8 cellular contexts compared by ENCODE assay signal in the genomic region with DNA sequence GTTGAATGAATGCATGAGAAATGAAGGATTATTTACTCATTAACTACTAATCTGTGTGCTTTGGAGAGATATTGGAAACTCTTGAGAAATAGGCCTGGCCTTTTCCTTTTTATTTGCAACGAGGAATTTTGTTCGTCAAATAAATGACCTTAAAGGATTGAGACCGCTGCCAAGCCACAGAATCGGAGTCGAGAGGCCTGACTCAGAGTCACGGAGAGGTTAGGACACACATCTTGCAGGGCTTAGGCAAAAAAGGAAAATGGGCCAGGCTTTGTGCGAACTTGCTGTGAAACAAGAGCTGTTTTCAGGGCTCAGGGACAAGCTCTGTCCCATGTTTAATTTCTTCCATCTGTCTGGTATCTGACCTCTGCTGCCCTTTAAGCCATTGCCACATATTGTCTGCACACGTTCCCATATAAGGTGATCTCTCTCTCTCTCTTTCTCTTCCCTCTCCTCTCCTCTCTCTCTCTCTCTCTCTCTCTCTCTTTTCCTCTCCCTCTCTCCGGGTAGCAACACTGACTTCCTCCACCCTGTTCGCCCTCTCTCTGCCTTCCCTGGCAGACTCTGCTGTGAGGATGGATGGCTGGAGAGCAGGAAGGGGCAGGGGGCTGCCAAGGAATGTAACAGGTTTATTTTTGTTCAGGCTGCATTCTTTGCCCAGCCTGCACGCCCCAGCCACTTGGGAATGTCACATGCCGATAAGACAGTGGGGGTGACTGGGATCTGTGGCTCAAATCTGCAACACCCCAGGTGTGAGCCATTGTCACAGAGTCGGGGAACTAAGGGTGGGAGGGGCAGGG. TPM values are rescaled to one million over a fixed set of nuclear protein-coding genes. Genes with fewer than 3 reads are reported as not detected.
DNase-seq lines count a peak whose midpoint lies in the region; ATAC-seq, FAIRE-seq and TF ChIP-seq lines count a peak whose summit lies in the region.

No MANE protein-coding gene starts in this region.

- no peaks in the 10 kb centered on the region for H3K9me3 ChIP-seq in kidney (ENCODE audit: control insufficient read depth in 1 of 2, low read length in 2 of 2)
- no peaks in the 10 kb centered on the region for H3K9me3 ChIP-seq in stomach smooth muscle (ENCODE audit: control insufficient read depth in 2 of 2, low read length in 2 of 2)

- no peaks in the 10 kb centered on the region for H3K36me3 Mint-ChIP-seq in brain

- peak; percentile 91 for DNase-seq in HS-5 (ENCODE audit: low read depth)
- DNase-seq in kidney = peak; percentile 91
- no peak for DNase-seq in NCI-H1694 treated with DMSO at 0.1 percent for 48 hours (lab: John Stamatoyannopoulos, UW)

- ATAC-seq in HG03565 (IDR thresholded peaks at IDR 0.05; ENCODE audit: unreplicated experiment) (no peak), GM21737 (IDR thresholded peaks at IDR 0.05; ENCODE audit: unreplicated experiment) (no peak), GM21423 (IDR thresholded peaks at IDR 0.05; ENCODE audit: unreplicated experiment) (no peak)

- H3K9me3 Mint-ChIP-seq in brain = peaks cover 0 to 6% (median 0%) of the 10 kb centered on the region in 5 experiments

- no peak overlapping the region for H3K4me3 ChIP-seq in kidney (ENCODE audit: low read length in 2 of 2)
- peak overlapping the region; percentile 27 to 60 for H3K4me3 ChIP-seq in stomach smooth muscle (ENCODE audit: low read length in 2 of 2)

- H3K4me1 ChIP-seq in kidney (ENCODE audit: control insufficient read depth in 1 of 2, insufficient read depth in 1 of 2, low read depth in 1 of 2, low read length in 2 of 2) = peaks cover 7 to 9% of the 10 kb centered on the region in 2 donors
- peaks cover 33% of the 10 kb centered on the region for H3K4me1 ChIP-seq in stomach smooth muscle (ENCODE audit: control insufficient read depth, insufficient read depth, low read length)

- H3K36me3 ChIP-seq in kidney (ENCODE audit: control insufficient read depth in 1 of 2, insufficient read depth in 2 of 2, low read length in 2 of 2) (no peaks in the 10 kb centered on the region), stomach smooth muscle (ENCODE audit: control insufficient read depth in 2 of 2, insufficient read depth in 2 of 2, low read length in 2 of 2) (no peaks in the 10 kb centered on the region)

- FAIRE-seq in kidney (lab: Jason Lieb, UNC) = no peak

- no peaks in the 10 kb centered on the region for H3K27me3 ChIP-seq in stomach smooth muscle (ENCODE audit: control insufficient read depth in 1 of 2, insufficient read depth in 2 of 2, low read length in 2 of 2)

- TF ChIP-seq CTCF in brain (conservative IDR thresholded peaks at IDR 0.05) = no peak
- TF ChIP-seq CTCF in kidney (IDR thresholded peaks at IDR 0.05; ENCODE audit: borderline replicate concordance, extremely low read depth, insufficient read depth) = peak; percentile 19

- H3K27me3 Mint-ChIP-seq in brain = peaks cover 9% of the 10 kb centered on the region

- H3K9ac ChIP-seq in kidney (ENCODE audit: low read length in 2 of 2) (no peak overlapping the region), stomach smooth muscle (ENCODE audit: low read length in 2 of 2) (peak overlapping the region; percentile 51 to 65)

- peaks cover 16% of the 10 kb centered on the region for H3K4me1 Mint-ChIP-seq in brain

- H3K4me3 Mint-ChIP-seq in brain = peak overlapping the region in 3 of 5 experiments; percentile 8 to 14 (median 13)

- H3K27ac ChIP-seq in kidney (ENCODE audit: low read depth in 2 of 2, low read length in 2 of 2) (peak overlapping the region in 1 of 2 donors; percentile 93), stomach smooth muscle (ENCODE audit: low read length) (peak overlapping the region; percentile 82)

- intact Hi-C loops in kidney (cut with DNase I) = no loop called here

- peak overlapping the region in 4 of 5 experiments; percentile 9 to 89 (median 68) for H3K27ac Mint-ChIP-seq in brain

RNA-seq across cellular contexts. Expression of a gene that starts 14.9 kb away (rescaled TPM):
- polyA plus RNA-seq in brain (ENCODE audit: insufficient read depth, low read depth, low replicate concordance) (8.7 TPM), kidney (ENCODE audit: insufficient read depth, low read depth, low replicate concordance) (6.5 TPM)
- 16.6 TPM for total RNA-seq in kidney

Comparison
In these comparisons a context has a peak if more than half of its experiments do, and no peak if none do; other contexts are left out.
1. H3K4me3 ChIP-seq: peak in stomach smooth muscle (2 of 2); none in kidney (0 of 2).
2. H3K9ac ChIP-seq: peak in stomach smooth muscle (2 of 2); none in kidney (0 of 2).